ENCODE assay signal across 8 cellular contexts in genomic region chr3:157201648-157202278, GRCh38. TPM values are rescaled to one million over a fixed set of nuclear protein-coding genes. Genes with fewer than 3 reads are reported as not detected.
A peak's percentile ranks its signal among the peaks of the same experiment; 100 is the strongest.
DNase-seq lines count a peak whose midpoint lies in the region; ATAC-seq and TF ChIP-seq lines count a peak whose summit lies in the region.

No MANE protein-coding gene starts in this region.

- ATAC-seq in GM18867 (IDR thresholded peaks at IDR 0.05; ENCODE audit: unreplicated experiment): peak; percentile 79
- peak; percentile 76 for ATAC-seq in HG03354 (IDR thresholded peaks at IDR 0.05; ENCODE audit: poor library complexity, severe bottlenecking, unreplicated experiment)
- ATAC-seq in lower lobe of right lung: peak in 1 of 2 donors; percentile 78
- ATAC-seq in GM21381 (IDR thresholded peaks at IDR 0.05; ENCODE audit: unreplicated experiment): no peak

- intact Hi-C loops in lower lobe of right lung (cut with DNase I): no loop called here

- no peaks in the 10 kb centered on the region for H3K27me3 ChIP-seq in lower lobe of right lung (ENCODE audit: low read depth)

- no peaks in the 10 kb centered on the region for H3K36me3 ChIP-seq in lower lobe of right lung

- TF ChIP-seq CTCF in AG10803 (conservative IDR thresholded peaks at IDR 0.05; ENCODE audit: low read length) (peak; percentile 50), choroid plexus epithelial cell (conservative IDR thresholded peaks at IDR 0.05; ENCODE audit: low read depth, low read length) (peak; percentile 63), lower lobe of right lung (IDR thresholded peaks at IDR 0.05) (peak; percentile 42)

- DNase-seq in AG10803 (ENCODE audit: low read depth) (peak; percentile 62), NCI-H748 (lab: John Stamatoyannopoulos, UW; ENCODE audit: unreplicated experiment) (peak; percentile 52), choroid plexus epithelial cell (ENCODE audit: low read depth) (peak; percentile 71), lower lobe of right lung (no peak)
- no peak for DNase-seq in effector CD8-positive, alpha-beta T cell (lab: John Stamatoyannopoulos, UW)

- H3K4me1 ChIP-seq in lower lobe of right lung: no peaks in the 10 kb centered on the region

- H3K27ac ChIP-seq in lower lobe of right lung: no peak overlapping the region

- H3K4me3 ChIP-seq in AG10803 (ENCODE audit: low read length) (no peak overlapping the region), choroid plexus epithelial cell (ENCODE audit: low read depth, low read length) (no peak overlapping the region), lower lobe of right lung (no peak overlapping the region)

- no peaks in the 10 kb centered on the region for H3K9me3 ChIP-seq in lower lobe of right lung

RNA-seq across cellular contexts. Expression of gene CCNL1, which starts 41.8 kb away (rescaled TPM):
- 133 TPM for total RNA-seq in lower lobe of right lung

Comparison
In these comparisons a context has a peak if more than half of its experiments do, and no peak if none do; other contexts are left out.
1. DNase-seq: peak in AG10803 (single experiment), NCI-H748 (single experiment) and choroid plexus epithelial cell (single experiment); none in lower lobe of right lung (single experiment) and effector CD8-positive, alpha-beta T cell (single experiment).
2. Peak in every context shown above with its lines, with median percentiles within 50 percentile points of each other: CTCF ChIP-seq.